In genomic region chr9:124290053-124290581, GRCh38 we compare ENCODE assay signal across 13 cellular contexts. TPM values are rescaled to one million over a fixed set of nuclear protein-coding genes. Genes with fewer than 3 reads are reported as not detected.
A peak's percentile ranks its signal among the peaks of the same experiment; 100 is the strongest.
DNase-seq lines count a peak whose midpoint lies in the region; ATAC-seq, FAIRE-seq and TF ChIP-seq lines count a peak whose summit lies in the region.
"Had no signal": no experiment of that assay in that cellular context is flagged by ENCODE, and none has a peak within 500 bp of the region (broad histone marks: within the 10 kb centered on the region; RNA-seq: fewer than 3 reads in every experiment).

No MANE protein-coding gene starts in this region.

- no peak overlapping the region for H2AFZ ChIP-seq in OCI-LY7 (ENCODE audit: low read length)

- H3K36me3 Mint-ChIP-seq in memory B cell, result peaks cover 8% of the 10 kb centered on the region
- H3K36me3 Mint-ChIP-seq: naive thymus-derived CD8-positive, alpha-beta T cell had no signal

- no TSS peak for BruUV-seq in OCI-LY7 (replicated peaks; lab: Mats Ljungman, UMichigan)

- peak; percentile 16 for ATAC-seq in GM21786 (IDR thresholded peaks at IDR 0.05; ENCODE audit: unreplicated experiment)
- ATAC-seq in memory B cell (ENCODE audit: low read depth), result peak; percentile 70

- H3K4me1 ChIP-seq in OCI-LY7 (ENCODE audit: insufficient read depth, low read length, poor library complexity, severe bottlenecking) (peaks cover 63% of the 10 kb centered on the region), ascending aorta (peaks cover 10 to 29% of the 10 kb centered on the region in 2 donors)

- H3K9me3 Mint-ChIP-seq in memory B cell, result no peaks in the 10 kb centered on the region
- H3K9me3 Mint-ChIP-seq: activated CD4-positive, alpha-beta T cell treated with anti-CD3 and anti-CD28 coated beads, Interleukin-2, amount 10 ng/mL, durations not matched to agents 7 days and 5 days; CD4-positive, alpha-beta memory T cell; naive thymus-derived CD8-positive, alpha-beta T cell had no signal

- CTCF ChIA-PET in OCI-LY7 (lab: Charles Lee; ENCODE audit: unreplicated experiment), result no interaction called here

- no peak for FAIRE-seq in D721Med (lab: Jason Lieb, UNC)

- H3K27me3 ChIP-seq in ascending aorta, result no peaks in the 10 kb centered on the region

- H3K4me3 ChIP-seq in OCI-LY7 (ENCODE audit: low read depth, low read length, poor library complexity, severe bottlenecking) (no peak overlapping the region), ascending aorta (no peak overlapping the region)

- H3K4me1 Mint-ChIP-seq in memory B cell, result peaks cover 52% of the 10 kb centered on the region

- H3K4me2 ChIP-seq in OCI-LY7 (ENCODE audit: low read length), result peak overlapping the region; percentile 21

- H3K9me3 ChIP-seq in OCI-LY7 (ENCODE audit: low read length) (no peaks in the 10 kb centered on the region), ascending aorta (no peaks in the 10 kb centered on the region)

- TF ChIP-seq CTCF in OCI-LY7 (conservative IDR thresholded peaks at IDR 0.05; ENCODE audit: low read length) (peak; percentile 63), ascending aorta (IDR thresholded peaks at IDR 0.05) (no peak), D721Med (IDR thresholded peaks at IDR 0.05; ENCODE audit: insufficient read depth, missing control alignments) (no peak)

- POLR2A ChIA-PET in OCI-LY7 (lab: Charles Lee), result no interaction called here

- peak overlapping the region; percentile 92 for H3K27ac Mint-ChIP-seq in memory B cell
- H3K27ac Mint-ChIP-seq: activated CD4-positive, alpha-beta T cell treated with anti-CD3 and anti-CD28 coated beads, Interleukin-2, amount 10 ng/mL, durations not matched to agents 7 days and 5 days had no signal

- in situ Hi-C loops in ACHN (cut with HindIII; ENCODE audit: low pct_ligation_motif_present, low pct_unique_long_range_greater_than_20kb, low sequenced_read_pairs), result no loop called here

- 0 out of 2 replicates have a peak, but pooled peaks cover 4% of the 10 kb centered on the region for H4K20me1 ChIP-seq in OCI-LY7 (ENCODE audit: insufficient read depth, low read length)

- DNase-seq in COLO668 (lab: John Stamatoyannopoulos, UW; ENCODE audit: unreplicated experiment) (peak; percentile 40), OCI-LY7 (ENCODE audit: low spot score) (peak; percentile 66), memory B cell (ENCODE audit: low spot score in 2 of 2) (peak; percentile 69 to 73), ascending aorta (ENCODE audit: low spot score in 2 of 2) (no peak), ACHN (no peak), posterior cingulate gyrus (no peak), D721Med (ENCODE audit: insufficient read length, low spot score) (no peak)
- DNase-seq: activated CD4-positive, alpha-beta T cell treated with anti-CD3 and anti-CD28 coated beads, Interleukin-2, amount 10 ng/mL, durations not matched to agents 7 days and 5 days; activated gamma-delta T cell treated with Interleukin-2 at 50 U/mL for 16 hours; CD4-positive, alpha-beta memory T cell; cerebellar nuclear complex; naive thymus-derived CD8-positive, alpha-beta T cell had no signal

- H3K79me2 ChIP-seq in OCI-LY7 (ENCODE audit: insufficient read depth, low read depth, low read length), result no peaks in the 10 kb centered on the region

- H3K27ac ChIP-seq in OCI-LY7 (ENCODE audit: low read depth, low read length, poor library complexity, severe bottlenecking), result no peak overlapping the region
- H3K27ac ChIP-seq in ascending aorta, result no peak overlapping the region

- H3K36me3 ChIP-seq in OCI-LY7 (ENCODE audit: insufficient read depth, low read length), result no peaks in the 10 kb centered on the region
- no peaks in the 10 kb centered on the region for H3K36me3 ChIP-seq in ascending aorta

- intact Hi-C loops in OCI-LY7 (cut with micrococcal nuclease; ENCODE audit: unreplicated experiment), result no loop called here
- intact Hi-C loops in ascending aorta (cut with DNase I), result no loop called here
- intact Hi-C loops in posterior cingulate gyrus (cut with DNase I), result no loop called here

- H3K4me3 Mint-ChIP-seq in memory B cell, result peak overlapping the region; percentile 27
- H3K4me3 Mint-ChIP-seq: activated CD4-positive, alpha-beta T cell treated with anti-CD3 and anti-CD28 coated beads, Interleukin-2, amount 10 ng/mL, durations not matched to agents 7 days and 5 days had no signal

- no peaks in the 10 kb centered on the region for H3K27me3 Mint-ChIP-seq in memory B cell
- H3K27me3 Mint-ChIP-seq: activated CD4-positive, alpha-beta T cell treated with anti-CD3 and anti-CD28 coated beads, Interleukin-2, amount 10 ng/mL, durations not matched to agents 7 days and 5 days; CD4-positive, alpha-beta memory T cell had no signal

- H3K9me2 ChIP-seq in OCI-LY7 (ENCODE audit: insufficient read depth, low read length), result no peaks in the 10 kb centered on the region

RNA-seq across cellular contexts. Expression of gene NEK6, which starts 32.4 kb away (rescaled TPM):
- total RNA-seq in OCI-LY7 (2014; rRNA removed; shearing (Covaris generic)), result 4.4 and 5.6 TPM in 2 replicates
- total RNA-seq in OCI-LY7 (2022), result 12.1 and 16.4 TPM in 2 replicates
- total RNA-seq in ascending aorta, result 6.7 TPM

Comparison
In these comparisons a context has a peak if more than half of its experiments do, and no peak if none do; other contexts are left out.
1. DNase-seq: peak in COLO668 (single experiment), OCI-LY7 (single experiment) and memory B cell (2 of 2); none in ascending aorta (0 of 2), ACHN (single experiment), posterior cingulate gyrus (0 of 10) and D721Med (single experiment).